Comparison of ENCODE assay signal across 8 cellular contexts in genomic region chr16:58684354-58685083, GRCh38.
DNase-seq lines count a peak whose midpoint lies in the region; ATAC-seq lines count a peak whose summit lies in the region.

Gene SLC38A7 (minus strand): TSS chr16:58684770. CDS start chr16:58680126, 4,644 bp downstream.

- H3K27me3 Mint-ChIP-seq in central memory CD8-positive, alpha-beta T cell: no peaks in the 10 kb centered on the region

- peak within 1 kb of the TSS; percentile 86 for H3K4me3 Mint-ChIP-seq in central memory CD8-positive, alpha-beta T cell

- H3K27ac Mint-ChIP-seq in central memory CD8-positive, alpha-beta T cell (ENCODE audit: low read depth): peak within 1 kb of the TSS; percentile 70

- no peaks in the 10 kb centered on the region for H3K36me3 Mint-ChIP-seq in central memory CD8-positive, alpha-beta T cell (ENCODE audit: insufficient read depth)

- peaks cover 23% of the 10 kb centered on the region for H3K4me1 Mint-ChIP-seq in central memory CD8-positive, alpha-beta T cell

- no peaks in the 10 kb centered on the region for H3K9me3 Mint-ChIP-seq in central memory CD8-positive, alpha-beta T cell

- ATAC-seq in GM18508 (IDR thresholded peaks at IDR 0.05; ENCODE audit: insufficient read depth, unreplicated experiment) (peak; percentile 94), HG02981 (IDR thresholded peaks at IDR 0.05; ENCODE audit: unreplicated experiment) (peak; percentile 95)
- peak; percentile 87 for ATAC-seq in central memory CD8-positive, alpha-beta T cell (replicated peaks; ENCODE audit: extremely low read depth, poor library complexity, severe bottlenecking)

- DNase-seq in 8988T: peak; percentile 96
- DNase-seq in NCI-H2171 treated with DMSO at 0.1 percent for 48 hours (lab: John Stamatoyannopoulos, UW): peak; percentile 64
- DNase-seq in activated CD4-positive, CD25-positive, alpha-beta regulatory T cell treated with anti-CD3 and anti-CD28 coated beads, Interleukin-2, amount 50 U/mL, for 16 hours (ENCODE audit: low read depth, low spot score): peak; percentile 42
- DNase-seq in central memory CD8-positive, alpha-beta T cell (ENCODE audit: low spot score in 2 of 2): peak; percentile 38
- DNase-seq in islet precursor cell: peak; percentile 94
- peak; percentile 69 for DNase-seq in stimulated activated CD4-positive, alpha-beta T cell treated with anti-CD3 and anti-CD28 coated beads, Interleukin-12 subunit alpha, Interleukin-12 subunit beta, amount 100 ng/mL, for 4 hours

Comparison
In these comparisons a context has a peak if more than half of its experiments do, and no peak if none do; other contexts are left out.
1. Peak in every context shown above with its lines: DNase-seq and ATAC-seq.
2. DNase-seq: peak in every context shown above with its lines; median percentile 96 in 8988T; 94 in islet precursor cell; 69 in stimulated activated CD4-positive, alpha-beta T cell treated with anti-CD3 and anti-CD28 coated beads, Interleukin-12 subunit alpha, Interleukin-12 subunit beta, amount 100 ng/mL, for 4 hours; 64 in NCI-H2171 treated with DMSO at 0.1 percent for 48 hours; 42 in activated CD4-positive, CD25-positive, alpha-beta regulatory T cell treated with anti-CD3 and anti-CD28 coated beads, Interleukin-2, amount 50 U/mL, for 16 hours; 38 in central memory CD8-positive, alpha-beta T cell.